ENCODE assay signal across 8 cellular contexts in genomic region chr11:60899021-60899936, GRCh38. TPM values are rescaled to one million over a fixed set of nuclear protein-coding genes. Genes with fewer than 3 reads are reported as not detected.
DNase-seq lines count a peak whose midpoint lies in the region; ATAC-seq, FAIRE-seq and TF ChIP-seq lines count a peak whose summit lies in the region.

No MANE protein-coding gene starts in this region.

- no peak overlapping the region for H2BK120ac ChIP-seq in H1 (replicated peaks; ENCODE audit: low read depth, low read length)

- no peaks in the 10 kb centered on the region for H3K9me3 ChIP-seq in SK-N-MC (ENCODE audit: low read depth, low read length)
- no peaks in the 10 kb centered on the region for H3K9me3 ChIP-seq in H1 (ENCODE audit: insufficient read depth in 2 of 2, low read depth in 1 of 2, low read length in 1 of 2)
- H3K9me3 ChIP-seq in mesodermal cell (ENCODE audit: control insufficient read depth, low read length): no peaks in the 10 kb centered on the region

- H3K4me3 ChIP-seq in SK-N-MC: no peak overlapping the region
- no peak overlapping the region for H3K4me3 ChIP-seq in H1 (ENCODE audit: extremely low read depth in 1 of 4, insufficient read depth in 2 of 4, low read depth in 3 of 4, low read length in 4 of 4)
- H3K4me3 ChIP-seq in mesodermal cell (ENCODE audit: extremely low read depth, insufficient read depth, low read length, poor library complexity, severe bottlenecking): no peak overlapping the region

- no peak overlapping the region for H3K4ac ChIP-seq in H1 (replicated peaks; ENCODE audit: insufficient read length, low read depth, low read length)

- H3K23me2 ChIP-seq in H1 (ENCODE audit: low read depth, low read length): no peaks in the 10 kb centered on the region

- no peak overlapping the region for H3K18ac ChIP-seq in H1 (ENCODE audit: extremely low read depth, low read length)

- intact Hi-C loops in Right ventricle myocardium inferior (cut with DNase I) (loop anchor here (1.0 to 2.0 kb wide), 2 partner anchors 68 to 124 kb away; no protein-coding TSS in a partner anchor), cardiac septum (cut with DNase I) (loop anchor here (2.0 to 5.0 kb wide), 2 partner anchors 68 to 117 kb away; no protein-coding TSS in a partner anchor)

- H3K23ac ChIP-seq in H1 (ENCODE audit: insufficient read length): no peak overlapping the region

- no peak overlapping the region for H3K4me2 ChIP-seq in H1 (ENCODE audit: insufficient read depth in 1 of 2, low read depth in 2 of 2, low read length in 2 of 2)

- no peak overlapping the region for H2AK5ac ChIP-seq in H1 (ENCODE audit: low read depth, low read length)

- no peaks in the 10 kb centered on the region for H3K27me3 ChIP-seq in H1 (replicated peaks in 1 of 4; ENCODE audit: control insufficient read depth in 3 of 4, extremely low read depth in 1 of 4, insufficient read depth in 3 of 4, low read length in 3 of 4)

- H3K56ac ChIP-seq in H1 (replicated peaks; ENCODE audit: insufficient read length, low read depth, low read length): no peak overlapping the region

- TF ChIP-seq EP300 in H1 (IDR thresholded peaks at IDR 0.05; ENCODE audit: borderline replicate concordance in 1 of 2, low read depth in 2 of 2, low read length in 2 of 2): no peak

- TF ChIP-seq POLR2A in H1 (IDR thresholded peaks at IDR 0.05; ENCODE audit: control extremely low read depth in 1 of 2, low read depth in 2 of 2, low read length in 2 of 2): no peak

- H3K14ac ChIP-seq in H1 (ENCODE audit: insufficient read length): no peak overlapping the region

- H2BK5ac ChIP-seq in H1 (ENCODE audit: low read depth, low read length): no peak overlapping the region

- H2BK20ac ChIP-seq in H1 (ENCODE audit: low read length): no peak overlapping the region

- no peak overlapping the region; the same call in 1 of the 2 replicates for H4K8ac ChIP-seq in H1 (ENCODE audit: extremely low read depth, insufficient read depth, low read length)

- H4K91ac ChIP-seq in H1 (replicated peaks; ENCODE audit: insufficient read length, low read length): no peak overlapping the region

- H3K9ac ChIP-seq in SK-N-MC (ENCODE audit: insufficient read length): no peak overlapping the region
- no peak overlapping the region for H3K9ac ChIP-seq in H1 (replicated peaks in 1 of 4; ENCODE audit: extremely low read depth in 1 of 4, low read depth in 3 of 4, low read length in 3 of 4)

- 65% methylated on average over 12 of the region's 12 CpGs; no CpG with 5 or more reads in 1 of the 2 experiments for WGBS in H1 (ENCODE audit: extremely low coverage in 1 of 2, insufficient coverage in 1 of 2, insufficient read length in 1 of 2, insufficient replicate concordance in 2 of 2, low coverage in 1 of 2, low lambda C conversion rate in 2 of 2, missing lambda C conversion rate in 1 of 2), 2 experiments
- WGBS in mesodermal cell (ENCODE audit: insufficient coverage in 2 of 2), 2 experiments: 69 to 82% methylated on average over 6 to 9 of the region's 12 CpGs

- H2BK12ac ChIP-seq in H1 (ENCODE audit: low read depth, low read length): no peak overlapping the region

- no peak overlapping the region for H2BK15ac ChIP-seq in H1 (ENCODE audit: low read length)

- CTCF ChIA-PET in H1 (lab: Charles Lee; ENCODE audit: partially characterized antibody): interaction anchor here (0.6 to 23.0 kb wide), 43 partner anchors 8 to 1277 kb away, joined by 3 to 522 read pairs (median 4); partner anchors contain the start of genes PTGDR2, TMEM109 and ZP1

- POLR2A ChIA-PET in H1 (lab: Charles Lee; ENCODE audit: partially characterized antibody): interaction anchor here (1.5 to 2.3 kb wide), 4 partner anchors 9 to 48 kb away, joined by 3 to 9 read pairs (median 6); no protein-coding TSS in a partner anchor

- TF ChIP-seq RAD21 in H1 (IDR thresholded peaks at IDR 0.05 in 1 of 2, conservative IDR thresholded peaks at IDR 0.05 in 1 of 2; ENCODE audit: low read depth in 2 of 2, low read length in 2 of 2): peak; percentile 57 to 68

- no peak overlapping the region for H4K5ac ChIP-seq in H1 (ENCODE audit: insufficient read length, low read depth, low read length)

- TF ChIP-seq CTCF in H1 (IDR thresholded peaks at IDR 0.05; ENCODE audit: control extremely low read depth in 1 of 3, insufficient read depth in 1 of 3, low read depth in 1 of 3, low read length in 3 of 3): peak; percentile 21 to 91 (median 74)

- peak; percentile 66 for ATAC-seq in Right ventricle myocardium inferior
- no peak for ATAC-seq in HG02840 (IDR thresholded peaks at IDR 0.05; ENCODE audit: low FRiP score, unreplicated experiment)
- no peak for ATAC-seq in GM21786 (IDR thresholded peaks at IDR 0.05; ENCODE audit: unreplicated experiment)

- H3K36me3 ChIP-seq in SK-N-MC (ENCODE audit: insufficient read depth, low read length) (peaks cover 97% of the 10 kb centered on the region), H1 (ENCODE audit: control insufficient read depth in 2 of 4, insufficient read depth in 4 of 4, low read length in 3 of 4) (peaks cover 37 to 88% (median 78%) of the 10 kb centered on the region in 4 experiments), mesodermal cell (ENCODE audit: control insufficient read depth, insufficient read depth, low read length) (peaks cover 85% of the 10 kb centered on the region)

- H3K4me1 ChIP-seq in H1 (replicated peaks in 1 of 4; ENCODE audit: control insufficient read depth in 3 of 4, insufficient read depth in 4 of 4, low read length in 3 of 4) (peaks cover 0 to under 1% (median 0%) of the 10 kb centered on the region in 4 experiments; a peak in 1 of 7 replicates), mesodermal cell (ENCODE audit: control insufficient read depth, insufficient read depth, low read length, poor library complexity, severe bottlenecking) (peaks cover under 1% of the 10 kb centered on the region)

- peak overlapping the region; percentile 61 for H3K27ac ChIP-seq in SK-N-MC
- H3K27ac ChIP-seq in H1 (ENCODE audit: low read depth, low read length): 0 out of 2 replicates have a peak overlapping the region, but pooled peaks have one; percentile 42
- peak overlapping the region; percentile 30 for H3K27ac ChIP-seq in mesodermal cell (ENCODE audit: low read depth, low read length, severe bottlenecking)

- DNase-seq in Right ventricle myocardium inferior (ENCODE audit: missing footprints) (no peak), cardiac septum (ENCODE audit: low spot score) (no peak), HuH-7 (ENCODE audit: low spot score) (peak; percentile 94), SK-N-MC (ENCODE audit: low read depth, low spot score) (peak; percentile 22), H1 (ENCODE audit: low read depth in 1 of 2, low spot score in 2 of 2) (peak in 1 of 2 experiments; percentile 57)

- H2AFZ ChIP-seq in H1 (ENCODE audit: low read length): no peak overlapping the region

- no peak for FAIRE-seq in H1 (lab: Jason Lieb, UNC)

- peaks cover 6 to 23% of the 10 kb centered on the region in 2 experiments; a peak in 3 of 4 replicates for H3K79me2 ChIP-seq in H1 (ENCODE audit: control insufficient read depth in 1 of 2, insufficient read depth in 2 of 2, low read length in 2 of 2)

- peaks cover 8 to 25% of the 10 kb centered on the region in 2 experiments for H4K20me1 ChIP-seq in H1 (replicated peaks in 1 of 2; ENCODE audit: control insufficient read depth in 1 of 2, insufficient read depth in 2 of 2, low read length in 2 of 2)

- H3K79me1 ChIP-seq in H1 (ENCODE audit: low read depth, low read length): peaks cover 9% of the 10 kb centered on the region

RNA-seq across cellular contexts. Expression of gene PRPF19, which starts 7.1 kb away (rescaled TPM):
- 41.1 TPM for total RNA-seq in Right ventricle myocardium inferior
- 32.5 TPM for total RNA-seq in cardiac septum
- 140 and 141 TPM in 2 replicates for total RNA-seq in H1 (2021; fragmentation: NEBNext Ultra II Directional; extraction: Animal tissue kit (Norgen Biotek cat#: 25700))
- 107 and 176 TPM in 2 replicates for polyA plus RNA-seq in H1 (2011; rRNA removed)
- polyA plus RNA-seq in H1 (2011; cell fraction: cytosol; rRNA removed): 94.9 TPM
- polyA plus RNA-seq in H1 (2011; cell fraction: nucleus; rRNA removed): 102 TPM
- polyA plus RNA-seq in H1 (2012, experiment 1 of 2): 108 to 174 TPM (median 157 TPM) in 4 replicates
- 112 TPM for polyA plus RNA-seq in H1 (2012, experiment 2 of 2)
- polyA plus RNA-seq in H1 (2013, experiment 1 of 2): 81.8 TPM
- polyA plus RNA-seq in H1 (2013, experiment 2 of 2): 81.3 TPM
- polyA minus RNA-seq in H1 (2011; rRNA and poly(A)+ RNA removed): 50.2 and 71.6 TPM in 2 replicates
- 50.9 TPM for polyA minus RNA-seq in H1 (2011; cell fraction: cytosol; rRNA and poly(A)+ RNA removed)
- polyA minus RNA-seq in H1 (2011; cell fraction: nucleus; rRNA and poly(A)+ RNA removed): 63.9 TPM
- polyA plus RNA-seq in mesodermal cell (2013, experiment 1 of 2): 81.7 TPM
- 73.7 TPM for polyA plus RNA-seq in mesodermal cell (2013, experiment 2 of 2)

RNA-seq across cellular contexts. Expression of gene TMEM109, which starts 14.7 kb away (rescaled TPM):
- 97.5 TPM for total RNA-seq in Right ventricle myocardium inferior
- total RNA-seq in cardiac septum: 80.2 TPM
- 30.3 and 30.7 TPM in 2 replicates for total RNA-seq in H1 (2021; fragmentation: NEBNext Ultra II Directional; extraction: Animal tissue kit (Norgen Biotek cat#: 25700))
- 27.3 and 29.9 TPM in 2 replicates for polyA plus RNA-seq in H1 (2011; rRNA removed)
- polyA plus RNA-seq in H1 (2011; cell fraction: cytosol; rRNA removed): 18.1 TPM
- polyA plus RNA-seq in H1 (2011; cell fraction: nucleus; rRNA removed): 20.8 TPM
- polyA plus RNA-seq in H1 (2012, experiment 1 of 2): 18.4 to 34.3 TPM (median 29.4 TPM) in 4 replicates
- 41.0 TPM for polyA plus RNA-seq in H1 (2012, experiment 2 of 2)
- 58.8 TPM for polyA plus RNA-seq in H1 (2013, experiment 1 of 2)
- polyA plus RNA-seq in H1 (2013, experiment 2 of 2): 66.2 TPM
- polyA minus RNA-seq in H1 (2011; rRNA and poly(A)+ RNA removed): 12.3 and 12.4 TPM in 2 replicates
- polyA minus RNA-seq in H1 (2011; cell fraction: cytosol; rRNA and poly(A)+ RNA removed): 6.8 TPM
- 6.0 TPM for polyA minus RNA-seq in H1 (2011; cell fraction: nucleus; rRNA and poly(A)+ RNA removed)
- 70.8 TPM for polyA plus RNA-seq in mesodermal cell (2013, experiment 1 of 2)
- polyA plus RNA-seq in mesodermal cell (2013, experiment 2 of 2): 57.9 TPM

RNA-seq across cellular contexts. Expression of gene TMEM132A, which starts 25.0 kb away (rescaled TPM):
- total RNA-seq in Right ventricle myocardium inferior: 6.3 TPM
- total RNA-seq in cardiac septum: 4.9 TPM
- total RNA-seq in H1 (2021; fragmentation: NEBNext Ultra II Directional; extraction: Animal tissue kit (Norgen Biotek cat#: 25700)): 97.9 and 98.2 TPM in 2 replicates
- 46.6 and 69.0 TPM in 2 replicates for polyA plus RNA-seq in H1 (2011; rRNA removed)
- 65.5 TPM for polyA plus RNA-seq in H1 (2011; cell fraction: cytosol; rRNA removed)
- 453 TPM for polyA plus RNA-seq in H1 (2011; cell fraction: nucleus; rRNA removed)
- 77.1 to 107 TPM (median 96.0 TPM) in 4 replicates for polyA plus RNA-seq in H1 (2012, experiment 1 of 2)
- 39.7 TPM for polyA plus RNA-seq in H1 (2012, experiment 2 of 2)
- 99.5 TPM for polyA plus RNA-seq in H1 (2013, experiment 1 of 2)
- polyA plus RNA-seq in H1 (2013, experiment 2 of 2): 89.8 TPM
- polyA minus RNA-seq in H1 (2011; rRNA and poly(A)+ RNA removed): 26.2 and 27.0 TPM in 2 replicates
- polyA minus RNA-seq in H1 (2011; cell fraction: cytosol; rRNA and poly(A)+ RNA removed): 53.9 TPM
- 103 TPM for polyA minus RNA-seq in H1 (2011; cell fraction: nucleus; rRNA and poly(A)+ RNA removed)
- 111 TPM for polyA plus RNA-seq in mesodermal cell (2013, experiment 1 of 2)
- polyA plus RNA-seq in mesodermal cell (2013, experiment 2 of 2): 88.8 TPM

RNA-seq across cellular contexts. Expression of gene ZP1, which starts 31.9 kb away (rescaled TPM):
- 0.14 TPM for total RNA-seq in Right ventricle myocardium inferior
- total RNA-seq in cardiac septum: not detected
- not detected in 2 replicates for total RNA-seq in H1 (2021; fragmentation: NEBNext Ultra II Directional; extraction: Animal tissue kit (Norgen Biotek cat#: 25700))
- 0.16 TPM in 1 of 2 replicates, not detected in the other for polyA plus RNA-seq in H1 (2011; rRNA removed)
- polyA plus RNA-seq in H1 (2011; cell fraction: cytosol; rRNA removed): not detected
- polyA plus RNA-seq in H1 (2011; cell fraction: nucleus; rRNA removed): not detected
- not detected in 4 replicates for polyA plus RNA-seq in H1 (2012, experiment 1 of 2)
- polyA plus RNA-seq in H1 (2012, experiment 2 of 2): not detected
- polyA plus RNA-seq in H1 (2013, experiment 1 of 2): not detected
- polyA plus RNA-seq in H1 (2013, experiment 2 of 2): not detected
- not detected in 2 replicates for polyA minus RNA-seq in H1 (2011; rRNA and poly(A)+ RNA removed)
- not detected for polyA minus RNA-seq in H1 (2011; cell fraction: cytosol; rRNA and poly(A)+ RNA removed)
- not detected for polyA minus RNA-seq in H1 (2011; cell fraction: nucleus; rRNA and poly(A)+ RNA removed)
- polyA plus RNA-seq in mesodermal cell (2013, experiment 1 of 2): not detected
- polyA plus RNA-seq in mesodermal cell (2013, experiment 2 of 2): not detected

RNA-seq across cellular contexts. Expression of gene PTGDR2, which starts 43.5 kb away (rescaled TPM):
- 2.4 TPM for total RNA-seq in Right ventricle myocardium inferior
- total RNA-seq in cardiac septum: 0.89 TPM
- total RNA-seq in H1 (2021; fragmentation: NEBNext Ultra II Directional; extraction: Animal tissue kit (Norgen Biotek cat#: 25700)): 0.11 TPM in 1 of 2 replicates, not detected in the other
- polyA plus RNA-seq in H1 (2011; rRNA removed): 0.20 and 0.25 TPM in 2 replicates
- polyA plus RNA-seq in H1 (2011; cell fraction: cytosol; rRNA removed): 0.08 TPM
- 0.51 TPM for polyA plus RNA-seq in H1 (2011; cell fraction: nucleus; rRNA removed)
- polyA plus RNA-seq in H1 (2012, experiment 1 of 2): 0.09 to 0.24 TPM (median 0.21 TPM) in 3 of 4 replicates, not detected in the other
- polyA plus RNA-seq in H1 (2012, experiment 2 of 2): 0.05 TPM
- polyA plus RNA-seq in H1 (2013, experiment 1 of 2): 0.06 TPM
- 0.11 TPM for polyA plus RNA-seq in H1 (2013, experiment 2 of 2)
- 0.10 TPM in 1 of 2 replicates, not detected in the other for polyA minus RNA-seq in H1 (2011; rRNA and poly(A)+ RNA removed)
- polyA minus RNA-seq in H1 (2011; cell fraction: cytosol; rRNA and poly(A)+ RNA removed): not detected
- not detected for polyA minus RNA-seq in H1 (2011; cell fraction: nucleus; rRNA and poly(A)+ RNA removed)
- 0.37 TPM for polyA plus RNA-seq in mesodermal cell (2013, experiment 1 of 2)
- polyA plus RNA-seq in mesodermal cell (2013, experiment 2 of 2): 0.15 TPM

Comparison
In these comparisons a context has a peak if more than half of its experiments do, and no peak if none do; other contexts are left out.
1. DNase-seq: peak in HuH-7 (single experiment) and SK-N-MC (single experiment); none in Right ventricle myocardium inferior (single experiment) and cardiac septum (single experiment).
2. RNA of gene TMEM132A, which starts 25.0 kb away (total RNA-seq): 97.9 to 98.2 TPM in H1; 6.3 TPM in Right ventricle myocardium inferior (single experiment) and 4.9 TPM in cardiac septum (single experiment); every median in the first group is over 10 times any median in the second.
3. Peak in every context shown above with its lines, with median percentiles within 50 percentile points of each other: H3K27ac ChIP-seq.